In the genomic region with DNA sequence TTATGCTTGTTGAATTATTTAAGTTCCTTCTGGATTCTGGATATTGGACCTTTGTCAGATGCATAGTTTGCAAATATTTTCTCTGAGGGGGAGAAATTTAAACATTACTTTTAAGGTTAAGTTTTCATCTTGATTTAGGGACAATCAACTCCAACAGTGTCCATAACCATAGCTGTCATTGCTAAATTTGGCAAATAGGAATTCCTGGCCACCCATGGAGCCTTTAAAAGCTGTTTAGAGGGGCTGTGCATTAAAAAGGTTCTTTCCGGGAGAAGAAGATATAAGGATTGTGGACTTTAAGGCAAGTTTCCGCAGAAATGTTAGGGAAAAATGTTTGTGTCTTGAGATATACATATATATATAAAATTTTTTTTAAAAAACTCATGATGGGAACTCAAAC, we compare ENCODE assay signal across 25 cellular contexts.
A peak's percentile ranks its signal among the peaks of the same experiment; 100 is the strongest.
DNase-seq lines count a peak whose midpoint lies in the region; ATAC-seq, FAIRE-seq and TF ChIP-seq lines count a peak whose summit lies in the region.
"Had no signal": no experiment of that assay in that cellular context is flagged by ENCODE, and none has a peak within 500 bp of the region (broad histone marks: within the 10 kb centered on the region; RNA-seq: fewer than 3 reads in every experiment).

No MANE protein-coding gene starts in this region.

- CTCF ChIA-PET in A549 (lab: Yijun Ruan, JAX) = no interaction called here
- CTCF ChIA-PET in activated naive CD4-positive, alpha-beta T cell treated with anti-CD3 and anti-CD28 coated beads, Interleukin-2, amount 10 ng/mL, durations not matched to agents 7 days and 5 days (lab: Charles Lee) = no interaction called here

- no peaks in the 10 kb centered on the region for H3K27me3 ChIP-seq in endodermal cell (ENCODE audit: control insufficient read depth, insufficient read depth, low read length, poor library complexity, severe bottlenecking)
- H3K27me3 ChIP-seq in pancreas = no peaks in the 10 kb centered on the region

- TF ChIP-seq POLR2A in A549 (IDR thresholded peaks at IDR 0.05; ENCODE audit: low read length) = no peak

- H3K9me3 ChIP-seq in A549 = no peaks in the 10 kb centered on the region
- no peaks in the 10 kb centered on the region for H3K9me3 ChIP-seq in endodermal cell (ENCODE audit: control insufficient read depth, low read length)
- H3K9me3 ChIP-seq in mesodermal cell (ENCODE audit: control insufficient read depth, low read length) = peaks cover 2% of the 10 kb centered on the region
- H3K9me3 ChIP-seq in pancreas = no peaks in the 10 kb centered on the region
- H3K9me3 ChIP-seq: psoas muscle had no signal

- no peak for TF ChIP-seq EP300 in A549 (IDR thresholded peaks at IDR 0.05)

- no peaks in the 10 kb centered on the region for H3K27me3 Mint-ChIP-seq in endodermal cell (ENCODE audit: insufficient read depth)
- no peaks in the 10 kb centered on the region for H3K27me3 Mint-ChIP-seq in activated naive CD4-positive, alpha-beta T cell treated with anti-CD3 and anti-CD28 coated beads, Interleukin-2, amount 10 ng/mL, durations not matched to agents 7 days and 5 days

- no peaks in the 10 kb centered on the region for H3K36me3 Mint-ChIP-seq in endodermal cell (ENCODE audit: low read depth)
- no peaks in the 10 kb centered on the region for H3K36me3 Mint-ChIP-seq in activated naive CD4-positive, alpha-beta T cell treated with anti-CD3 and anti-CD28 coated beads, Interleukin-2, amount 10 ng/mL, durations not matched to agents 7 days and 5 days
- H3K36me3 Mint-ChIP-seq: activated naive CD8-positive, alpha-beta T cell treated with anti-CD3 and anti-CD28 coated beads, Interleukin-2, amount 10 ng/mL, durations not matched to agents 7 days and 5 days; CD4-positive, CD25-positive, alpha-beta regulatory T cell had no signal

- ATAC-seq in A549 (no peak), GM19395 (IDR thresholded peaks at IDR 0.05; ENCODE audit: unreplicated experiment) (no peak), pancreas (no peak)
- ATAC-seq: activated CD4-positive, alpha-beta T cell treated with anti-CD3 and anti-CD28 coated beads for 36 hours; psoas muscle; stimulated activated naive CD8-positive, alpha-beta T cell treated with anti-CD3 and anti-CD28 coated beads, Interleukin-15, Interleukin-2, amounts not matched to agents 100 U/mL and 50 U/mL, for 24 hours; T-helper 17 cell had no signal

- TF ChIP-seq CTCF in A549 (IDR thresholded peaks at IDR 0.05) = no peak
- no peak for TF ChIP-seq CTCF in endodermal cell (conservative IDR thresholded peaks at IDR 0.05)
- no peak for TF ChIP-seq CTCF in pancreas (IDR thresholded peaks at IDR 0.05)

- H3K4me1 ChIP-seq in A549 = 0 out of 3 replicates have a peak, but pooled peaks cover 3% of the 10 kb centered on the region
- peaks cover 3% of the 10 kb centered on the region for H3K4me1 ChIP-seq in endodermal cell (ENCODE audit: control insufficient read depth, insufficient read depth, low read length)
- peaks cover 36% of the 10 kb centered on the region for H3K4me1 ChIP-seq in mesodermal cell (ENCODE audit: control insufficient read depth, insufficient read depth, low read length, poor library complexity, severe bottlenecking)
- no peaks in the 10 kb centered on the region for H3K4me1 ChIP-seq in pancreas

- H3K4me2 ChIP-seq in A549 = 0 out of 3 replicates have a peak overlapping the region, but pooled peaks have one; percentile 61

- no peak overlapping the region for H3K9ac ChIP-seq in endodermal cell (ENCODE audit: extremely low read depth, low read length, poor library complexity, severe bottlenecking)

- FAIRE-seq in A549 (lab: Jason Lieb, UNC) = no peak
- no peak for FAIRE-seq in pancreas (lab: Jason Lieb, UNC)
- FAIRE-seq: frontal cortex, GM12891, keratinocyte had no signal

- no peaks in the 10 kb centered on the region for H3K36me3 ChIP-seq in endodermal cell (ENCODE audit: control insufficient read depth, insufficient read depth, low read length)
- H3K36me3 ChIP-seq in mesodermal cell (ENCODE audit: control insufficient read depth, insufficient read depth, low read length) = peaks cover 4% of the 10 kb centered on the region
- no peaks in the 10 kb centered on the region for H3K36me3 ChIP-seq in pancreas

- H3K4me1 Mint-ChIP-seq in endodermal cell = peaks cover 30% of the 10 kb centered on the region
- H3K4me1 Mint-ChIP-seq in activated naive CD4-positive, alpha-beta T cell treated with anti-CD3 and anti-CD28 coated beads, Interleukin-2, amount 10 ng/mL, durations not matched to agents 7 days and 5 days = no peaks in the 10 kb centered on the region
- H3K4me1 Mint-ChIP-seq: activated CD4-positive, alpha-beta T cell treated with anti-CD3 and anti-CD28 coated beads for 36 hours; activated naive CD8-positive, alpha-beta T cell treated with anti-CD3 and anti-CD28 coated beads, Interleukin-2, amount 10 ng/mL, durations not matched to agents 7 days and 5 days; neural crest cell; T-helper 17 cell had no signal

- H3K27ac ChIP-seq in A549 (no peak overlapping the region), endodermal cell (ENCODE audit: low read depth, low read length) (peak overlapping the region; percentile 29), mesodermal cell (ENCODE audit: low read depth, low read length, severe bottlenecking) (peak overlapping the region; percentile 96), pancreas (no peak overlapping the region)
- H3K27ac ChIP-seq: psoas muscle, SK-N-MC had no signal

- no peak overlapping the region for H3K4me3 Mint-ChIP-seq in endodermal cell
- H3K4me3 Mint-ChIP-seq in activated naive CD4-positive, alpha-beta T cell treated with anti-CD3 and anti-CD28 coated beads, Interleukin-2, amount 10 ng/mL, durations not matched to agents 7 days and 5 days = no peak overlapping the region
- H3K4me3 Mint-ChIP-seq: activated CD4-positive, alpha-beta T cell treated with anti-CD3 and anti-CD28 coated beads for 36 hours; activated naive CD8-positive, alpha-beta T cell treated with anti-CD3 and anti-CD28 coated beads, Interleukin-2, amount 10 ng/mL, durations not matched to agents 7 days and 5 days; CD4-positive, CD25-positive, alpha-beta regulatory T cell; neural crest cell; T-helper 17 cell had no signal

- H3K27ac Mint-ChIP-seq in endodermal cell = peak overlapping the region; percentile 91
- no peak overlapping the region for H3K27ac Mint-ChIP-seq in activated naive CD4-positive, alpha-beta T cell treated with anti-CD3 and anti-CD28 coated beads, Interleukin-2, amount 10 ng/mL, durations not matched to agents 7 days and 5 days
- H3K27ac Mint-ChIP-seq: activated CD4-positive, alpha-beta T cell treated with anti-CD3 and anti-CD28 coated beads for 36 hours; activated naive CD8-positive, alpha-beta T cell treated with anti-CD3 and anti-CD28 coated beads, Interleukin-2, amount 10 ng/mL, durations not matched to agents 7 days and 5 days; CD4-positive, CD25-positive, alpha-beta regulatory T cell; T-helper 17 cell had no signal

- DNase-seq in A549 (ENCODE audit: low read depth in 1 of 2, low spot score in 1 of 2) (no peak), NCI-H69 (lab: John Stamatoyannopoulos, UW) (peak; percentile 67), endodermal cell (no peak), pancreas (no peak), NCI-H2029 treated with DMSO at 0.1 percent for 48 hours (lab: John Stamatoyannopoulos, UW) (no peak)
- no peak for DNase-seq in activated naive CD4-positive, alpha-beta T cell treated with anti-CD3 and anti-CD28 coated beads, Interleukin-2, amount 10 ng/mL, durations not matched to agents 7 days and 5 days
- DNase-seq: 8988T; activated CD4-positive, alpha-beta T cell treated with anti-CD3 and anti-CD28 coated beads for 36 hours; activated naive CD8-positive, alpha-beta T cell treated with anti-CD3 and anti-CD28 coated beads, Interleukin-2, amount 10 ng/mL, durations not matched to agents 7 days and 5 days; activated T-cell treated with anti-CD3 and anti-CD28 coated beads for 4 hours; CD4-positive, CD25-positive, alpha-beta regulatory T cell; central memory CD4-positive, alpha-beta T cell; GOT3; hippocampal formation; NCI-H2029; psoas muscle; stimulated activated naive CD8-positive, alpha-beta T cell treated with anti-CD3 and anti-CD28 coated beads, Interleukin-15, Interleukin-2, amounts not matched to agents 100 U/mL and 50 U/mL, for 24 hours; T-helper 17 cell had no signal

- POLR2A ChIA-PET in A549 (lab: Yijun Ruan, JAX) = interaction anchor here (0.8 kb wide), 1 partner anchor 11 kb away, joined by 3 read pairs; no protein-coding TSS in a partner anchor

- peaks cover 4% of the 10 kb centered on the region for H3K9me3 Mint-ChIP-seq in endodermal cell
- H3K9me3 Mint-ChIP-seq in activated naive CD4-positive, alpha-beta T cell treated with anti-CD3 and anti-CD28 coated beads, Interleukin-2, amount 10 ng/mL, durations not matched to agents 7 days and 5 days = no peaks in the 10 kb centered on the region
- H3K9me3 Mint-ChIP-seq: activated naive CD8-positive, alpha-beta T cell treated with anti-CD3 and anti-CD28 coated beads, Interleukin-2, amount 10 ng/mL, durations not matched to agents 7 days and 5 days had no signal

- H3K4me3 ChIP-seq in A549 = no peak overlapping the region
- peak overlapping the region; percentile 35 for H3K4me3 ChIP-seq in endodermal cell (ENCODE audit: low read length)
- H3K4me3 ChIP-seq in mesodermal cell (ENCODE audit: extremely low read depth, insufficient read depth, low read length, poor library complexity, severe bottlenecking) = no peak overlapping the region
- no peak overlapping the region for H3K4me3 ChIP-seq in pancreas
- H3K4me3 ChIP-seq: psoas muscle had no signal

- WGBS in A549 (ENCODE audit: missing lambda C conversion rate) = 68% methylated on average over 2 of the region's 2 CpGs
- 13% methylated on average over 1 of the region's 2 CpGs; no CpG with 5 or more reads in 1 of the 2 experiments for WGBS in endodermal cell (ENCODE audit: insufficient coverage in 1 of 2, insufficient read length in 1 of 2), 2 experiments
- WGBS in mesodermal cell (ENCODE audit: insufficient coverage in 2 of 2), 2 experiments = 0% methylated on average over 1 of the region's 2 CpGs; no CpG with 5 or more reads in 1 of the 2 experiments
- WGBS in pancreas, 2 donors = 49 to 54% methylated on average over 2 of the region's 2 CpGs

- TF ChIP-seq RAD21 in A549 (conservative IDR thresholded peaks at IDR 0.05 in 1 of 2, IDR thresholded peaks at IDR 0.05 in 1 of 2) = no peak

- intact Hi-C loops in pancreas (cut with DNase I) = no loop called here

TF ChIP-seq in A549, 52 proteins besides CTCF, POLR2A, EP300 and RAD21 (continues in another document):
- TF ChIP-seq BHLHE40 (IDR thresholded peaks at IDR 0.05; ENCODE audit: low read depth, low read length) (no peak), ZNF302 (CRISPR knock-in tag; IDR thresholded peaks at IDR 0.05) (no peak), EHF (CRISPR knock-in tag; IDR thresholded peaks at IDR 0.05) (no peak), MAFK (IDR thresholded peaks at IDR 0.05; ENCODE audit: partially characterized antibody) (no peak), FOSB (CRISPR knock-in tag; IDR thresholded peaks at IDR 0.05) (no peak), PHF8 (IDR thresholded peaks at IDR 0.05; ENCODE audit: borderline replicate concordance, low read depth) (no peak), NR3C1 (IDR thresholded peaks at IDR 0.05) (no peak), JUN (IDR thresholded peaks at IDR 0.05) (no peak)
- TF ChIP-seq, protein P1, sequence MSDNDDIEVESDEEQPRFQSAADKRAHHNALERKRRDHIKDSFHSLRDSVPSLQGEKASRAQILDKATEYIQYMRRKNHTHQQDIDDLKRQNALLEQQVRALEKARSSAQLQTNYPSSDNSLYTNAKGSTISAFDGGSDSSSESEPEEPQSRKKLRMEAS (IDR thresholded peaks at IDR 0.05) = no peak

Comparison
In these comparisons a context has a peak if more than half of its experiments do, and no peak if none do; other contexts are left out.
1. H3K27ac ChIP-seq: peak in endodermal cell (single experiment) and mesodermal cell (single experiment); none in A549 (0 of 2) and pancreas (0 of 4).